Comparison of ENCODE assay signal across 18 cellular contexts in the genomic region with DNA sequence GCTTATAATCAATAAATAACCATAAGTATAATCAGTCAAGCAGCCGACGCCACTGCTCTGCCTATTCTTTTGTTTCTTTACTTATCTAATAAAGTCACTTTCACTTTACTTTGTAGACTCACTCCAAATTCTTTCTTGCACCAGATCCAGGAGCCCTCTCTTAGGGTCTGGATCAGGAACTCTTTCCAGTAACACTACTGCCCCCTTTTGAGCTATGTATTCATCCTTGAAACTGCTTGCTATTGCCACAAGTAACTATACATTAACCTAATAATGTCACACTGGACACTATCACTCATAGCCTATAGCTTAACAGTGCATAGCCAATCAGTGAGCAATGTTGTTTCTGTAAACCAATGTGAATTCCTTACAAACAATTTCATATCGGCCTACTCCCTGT. TPM values are rescaled to one million over a fixed set of nuclear protein-coding genes. Genes with fewer than 3 reads are reported as not detected.
DNase-seq lines count a peak whose midpoint lies in the region; ATAC-seq and TF ChIP-seq lines count a peak whose summit lies in the region.
"Had no signal": no experiment of that assay in that cellular context is flagged by ENCODE, and none has a peak within 500 bp of the region (broad histone marks: within the 10 kb centered on the region; RNA-seq: fewer than 3 reads in every experiment).

No MANE protein-coding gene starts in this region.

- no peaks in the 10 kb centered on the region for H3K9me3 ChIP-seq in right atrium auricular region
- H3K9me3 ChIP-seq in thyroid gland, result no peaks in the 10 kb centered on the region
- no peaks in the 10 kb centered on the region for H3K9me3 ChIP-seq in T-helper 17 cell (ENCODE audit: control insufficient read depth, low read length, poor library complexity, severe bottlenecking)
- no peaks in the 10 kb centered on the region for H3K9me3 ChIP-seq in CD8-positive, alpha-beta memory T cell (ENCODE audit: low read length)
- H3K9me3 ChIP-seq: HAP-1, SJCRH30, transverse colon had no signal

- peaks cover 8% of the 10 kb centered on the region for H3K36me3 Mint-ChIP-seq in T-helper 17 cell (ENCODE audit: low read depth)
- peaks cover 2% of the 10 kb centered on the region for H3K36me3 Mint-ChIP-seq in activated naive CD4-positive, alpha-beta T cell treated with anti-CD3 and anti-CD28 coated beads, Interleukin-2, amount 10 ng/mL, durations not matched to agents 7 days and 5 days
- no peaks in the 10 kb centered on the region for H3K36me3 Mint-ChIP-seq in CD8-positive, alpha-beta memory T cell

- ATAC-seq in Right ventricle myocardium superior (ENCODE audit: poor library complexity) (no peak), T-helper 17 cell (no peak)
- ATAC-seq: activated T-helper 17 cell treated with anti-CD3 and anti-CD28 coated beads, Interleukin-2, amount 50 U/mL, for 72 hours had no signal

- H3K36me3 ChIP-seq in right atrium auricular region (no peaks in the 10 kb centered on the region), thyroid gland (no peaks in the 10 kb centered on the region)
- H3K36me3 ChIP-seq in CD8-positive, alpha-beta memory T cell (ENCODE audit: insufficient read depth, low read length), result no peaks in the 10 kb centered on the region
- H3K36me3 ChIP-seq: HAP-1, SJCRH30, transverse colon had no signal

- peak in 1 of 2 donors; percentile 15 for TF ChIP-seq POLR2A in thyroid gland (IDR thresholded peaks at IDR 0.05)

- CTCF ChIA-PET in activated naive CD4-positive, alpha-beta T cell treated with anti-CD3 and anti-CD28 coated beads, Interleukin-2, amount 10 ng/mL, durations not matched to agents 7 days and 5 days (lab: Charles Lee), result interaction anchor here (0.5 to 1.3 kb wide), 3 partner anchors 13 to 130 kb away, joined by 3 to 4 read pairs (median 3); no protein-coding TSS in a partner anchor
- CTCF ChIA-PET in CD8-positive, alpha-beta memory T cell (lab: Charles Lee), result interaction anchor here (1.3 kb wide), 1 partner anchor 75 kb away, joined by 3 read pairs; no protein-coding TSS in a partner anchor

- DNase-seq in right atrium auricular region (ENCODE audit: low spot score) (no peak), Right ventricle myocardium superior (no peak), SK-MEL-5 (ENCODE audit: low read depth, low spot score) (peak; percentile 41), fibroblast of villous mesenchyme (ENCODE audit: low read depth) (peak; percentile 72), thyroid gland (no peak), T-helper 17 cell (no peak)
- no peak for DNase-seq in activated naive CD4-positive, alpha-beta T cell treated with anti-CD3 and anti-CD28 coated beads, Interleukin-2, amount 10 ng/mL, durations not matched to agents 7 days and 5 days
- no peak for DNase-seq in CD8-positive, alpha-beta memory T cell
- DNase-seq: activated CD4-positive, alpha-beta T cell treated with anti-CD3 and anti-CD28 coated beads for 1 hour; caudate nucleus; CD4-positive, alpha-beta T cell; NCI-H446; SJCRH30; small intestine; transverse colon had no signal

- H3K9me3 Mint-ChIP-seq in activated naive CD4-positive, alpha-beta T cell treated with anti-CD3 and anti-CD28 coated beads, Interleukin-2, amount 10 ng/mL, durations not matched to agents 7 days and 5 days, result no peaks in the 10 kb centered on the region
- no peaks in the 10 kb centered on the region for H3K9me3 Mint-ChIP-seq in CD8-positive, alpha-beta memory T cell
- H3K9me3 Mint-ChIP-seq: CD4-positive, alpha-beta T cell had no signal

- H3K4me3 Mint-ChIP-seq in T-helper 17 cell, result no peak overlapping the region
- H3K4me3 Mint-ChIP-seq in activated naive CD4-positive, alpha-beta T cell treated with anti-CD3 and anti-CD28 coated beads, Interleukin-2, amount 10 ng/mL, durations not matched to agents 7 days and 5 days, result no peak overlapping the region
- H3K4me3 Mint-ChIP-seq in CD8-positive, alpha-beta memory T cell, result peak overlapping the region in 2 of 7 donors; percentile 14 to 45
- H3K4me3 Mint-ChIP-seq: activated T-helper 17 cell treated with anti-CD3 and anti-CD28 coated beads, Interleukin-2, amount 50 U/mL, for 72 hours; CD4-positive, alpha-beta T cell had no signal

- H3K4me1 ChIP-seq in right atrium auricular region, result peaks cover 0 to 27% of the 10 kb centered on the region in 2 donors
- H3K4me1 ChIP-seq in thyroid gland, result peaks cover 41 to 54% of the 10 kb centered on the region in 2 donors
- peaks cover 18% of the 10 kb centered on the region for H3K4me1 ChIP-seq in CD8-positive, alpha-beta memory T cell (ENCODE audit: insufficient read depth, low read length)

- POLR2A ChIA-PET in CD8-positive, alpha-beta memory T cell (lab: Charles Lee), result no interaction called here

- H3K27ac ChIP-seq in right atrium auricular region (no peak overlapping the region), thyroid gland (peak overlapping the region; percentile 59 to 95 (median 73))
- no peak overlapping the region for H3K27ac ChIP-seq in CD8-positive, alpha-beta memory T cell (ENCODE audit: low read depth, low read length)
- H3K27ac ChIP-seq: KMS-11, SJCRH30, transverse colon had no signal

- intact Hi-C loops in Right ventricle myocardium superior (cut with DNase I) (no loop called here), thyroid gland (cut with DNase I) (no loop called here)

- H3K27me3 Mint-ChIP-seq in T-helper 17 cell, result peaks cover 42% of the 10 kb centered on the region
- peaks cover 78% of the 10 kb centered on the region for H3K27me3 Mint-ChIP-seq in activated naive CD4-positive, alpha-beta T cell treated with anti-CD3 and anti-CD28 coated beads, Interleukin-2, amount 10 ng/mL, durations not matched to agents 7 days and 5 days
- peaks cover 24 to 39% of the 10 kb centered on the region in 2 donors for H3K27me3 Mint-ChIP-seq in CD8-positive, alpha-beta memory T cell

- no peak overlapping the region for H3K27ac Mint-ChIP-seq in T-helper 17 cell
- H3K27ac Mint-ChIP-seq in activated naive CD4-positive, alpha-beta T cell treated with anti-CD3 and anti-CD28 coated beads, Interleukin-2, amount 10 ng/mL, durations not matched to agents 7 days and 5 days, result no peak overlapping the region
- H3K27ac Mint-ChIP-seq in CD8-positive, alpha-beta memory T cell, result no peak overlapping the region
- H3K27ac Mint-ChIP-seq: activated T-helper 17 cell treated with anti-CD3 and anti-CD28 coated beads, Interleukin-2, amount 50 U/mL, for 72 hours; CD4-positive, alpha-beta T cell had no signal

- in situ Hi-C loops in SK-MEL-5 (cut with HindIII; ENCODE audit: low pct_unique_long_range_greater_than_20kb, low sequenced_read_pairs), result no loop called here

- H3K4me3 ChIP-seq in right atrium auricular region (no peak overlapping the region), fibroblast of villous mesenchyme (ENCODE audit: low read depth, low read length) (no peak overlapping the region), thyroid gland (replicated peaks in 1 of 3) (no peak overlapping the region)
- no peak overlapping the region for H3K4me3 ChIP-seq in CD8-positive, alpha-beta memory T cell (ENCODE audit: low read length)
- H3K4me3 ChIP-seq: HAP-1, SJCRH30, transverse colon had no signal

- H3K4me1 Mint-ChIP-seq in T-helper 17 cell, result peaks cover 21% of the 10 kb centered on the region
- H3K4me1 Mint-ChIP-seq in activated naive CD4-positive, alpha-beta T cell treated with anti-CD3 and anti-CD28 coated beads, Interleukin-2, amount 10 ng/mL, durations not matched to agents 7 days and 5 days, result peaks cover 14% of the 10 kb centered on the region
- H3K4me1 Mint-ChIP-seq in CD8-positive, alpha-beta memory T cell, result peaks cover 21 to 35% (median 32%) of the 10 kb centered on the region in 3 donors

- TF ChIP-seq CTCF in right atrium auricular region (IDR thresholded peaks at IDR 0.05), result peak; percentile 15 to 57
- peak; percentile 38 for TF ChIP-seq CTCF in fibroblast of villous mesenchyme (IDR thresholded peaks at IDR 0.05; ENCODE audit: insufficient read depth, low read depth, low read length)
- TF ChIP-seq CTCF in thyroid gland (IDR thresholded peaks at IDR 0.05), result peak in 3 of 6 experiments; percentile 19 to 37 (median 25)

- WGBS in thyroid gland, 2 donors, result 27 to 37% methylated on average over 3 of the region's 3 CpGs

- no peaks in the 10 kb centered on the region for H3K27me3 ChIP-seq in right atrium auricular region
- H3K27me3 ChIP-seq in thyroid gland, result no peaks in the 10 kb centered on the region
- H3K27me3 ChIP-seq in CD8-positive, alpha-beta memory T cell (ENCODE audit: insufficient read depth, low read length, poor library complexity, severe bottlenecking), result peaks cover 25% of the 10 kb centered on the region
- H3K27me3 ChIP-seq: SJCRH30 had no signal

RNA-seq across cellular contexts. Expression of a gene that starts 2.8 kb away (rescaled TPM):
- 10 to 100 TPM; 23.0 to 41.2 TPM for total RNA-seq in right atrium auricular region
- 39.5 TPM for total RNA-seq in Right ventricle myocardium superior
- not detected in 2 replicates for total RNA-seq in SK-MEL-5 (2014; rRNA removed; shearing (Covaris generic))
- not detected in 2 replicates for polyA plus RNA-seq in SK-MEL-5 (2015; cell fraction: cytosol; rRNA removed)
- not detected in 2 replicates for polyA plus RNA-seq in SK-MEL-5 (2015; cell fraction: nucleus; rRNA removed)
- 146 and 259 TPM in 2 replicates for total RNA-seq in fibroblast of villous mesenchyme
- total RNA-seq in thyroid gland, result 100 to 1,000 TPM; 115 to 207 (median 130) TPM
- 1 to 10 TPM in 1 of 2 donors, under 1 TPM in 1; 0.62 to 2.2 TPM for total RNA-seq in T-helper 17 cell
- not detected for total RNA-seq in CD8-positive, alpha-beta memory T cell
- 0.30 TPM for polyA plus RNA-seq in CD8-positive, alpha-beta memory T cell

Comparison
In these comparisons a context has a peak if more than half of its experiments do, and no peak if none do; other contexts are left out.
1. DNase-seq: peak in SK-MEL-5 (single experiment) and fibroblast of villous mesenchyme (single experiment); none in right atrium auricular region (single experiment), Right ventricle myocardium superior (single experiment), thyroid gland (0 of 2), T-helper 17 cell (0 of 3), activated naive CD4-positive, alpha-beta T cell treated with anti-CD3 and anti-CD28 coated beads, Interleukin-2, amount 10 ng/mL, durations not matched to agents 7 days and 5 days (single experiment) and CD8-positive, alpha-beta memory T cell (0 of 5).
2. H3K27ac ChIP-seq: peak in thyroid gland (3 of 3); none in right atrium auricular region (0 of 2) and CD8-positive, alpha-beta memory T cell (single experiment).
3. RNA of a gene that starts 2.8 kb away (total RNA-seq): 146 to 259 TPM in fibroblast of villous mesenchyme, 115 to 207 TPM in thyroid gland, 23.0 to 41.2 TPM in right atrium auricular region and 39.5 TPM in Right ventricle myocardium superior (single experiment); 0.62 to 2.2 TPM in T-helper 17 cell, not detected in CD8-positive, alpha-beta memory T cell and not detected in SK-MEL-5; every median in the first group is over 4 times any median in the second.